ENCODE assay signal across 1 cellular context in genomic region chr7:159193543-159193942, GRCh38.
TF ChIP-seq lines count a peak whose summit lies in the region.

No MANE protein-coding gene starts in this region.

TF ChIP-seq in HepG2, 621 proteins besides CTCF, POLR2A, EP300 and RAD21:
- TF ChIP-seq SP2 (CRISPR knock-in tag; IDR thresholded peaks at IDR 0.05): no peak
- no peak for TF ChIP-seq KDM5A (IDR thresholded peaks at IDR 0.05; ENCODE audit: borderline replicate concordance, low read length)
- TF ChIP-seq ZNF674 (CRISPR knock-in tag; IDR thresholded peaks at IDR 0.05; ENCODE audit: low read depth): no peak
- peak; percentile 91; the same call in 1 of the 2 replicates for TF ChIP-seq ZNF441 (CRISPR knock-in tag; IDR thresholded peaks at IDR 0.05; ENCODE audit: borderline replicate concordance)
- no peak for TF ChIP-seq GFI1 (CRISPR knock-in tag; IDR thresholded peaks at IDR 0.05; ENCODE audit: borderline replicate concordance)
